Comparison of ENCODE assay signal across 18 cellular contexts in genomic region chr13:113784645-113785024, GRCh38. TPM values are rescaled to one million over a fixed set of nuclear protein-coding genes. Genes with fewer than 3 reads are reported as not detected.
A peak's percentile ranks its signal among the peaks of the same experiment; 100 is the strongest.
DNase-seq lines count a peak whose midpoint lies in the region; FAIRE-seq and TF ChIP-seq lines count a peak whose summit lies in the region.
"Had no signal": no experiment of that assay in that cellular context is flagged by ENCODE, and none has a peak within 500 bp of the region (broad histone marks: within the 10 kb centered on the region; RNA-seq: fewer than 3 reads in every experiment).

No MANE protein-coding gene starts in this region.

- peak overlapping the region; percentile 19; the same call in 1 of the 2 replicates for H3K4me2 ChIP-seq in MM.1S (ENCODE audit: low read depth, low read length)

- H3K9ac ChIP-seq in MM.1S (ENCODE audit: low read length): no peak overlapping the region

- H3K27me3 Mint-ChIP-seq in osteocyte (ENCODE audit: unreplicated experiment): peaks cover 28% of the 10 kb centered on the region

- H3K27ac ChIP-seq in ACC112 (ENCODE audit: low read depth, low read length): peak overlapping the region; percentile 34; the same call in 1 of the 2 replicates
- H3K27ac ChIP-seq in MM.1S (ENCODE audit: low read length): peak overlapping the region; percentile 58; the same call in 1 of the 2 replicates
- H3K27ac ChIP-seq: HL-60 had no signal

- no peaks in the 10 kb centered on the region for H3K27me3 ChIP-seq in ACC112 (ENCODE audit: insufficient read depth, low read length)
- no peaks in the 10 kb centered on the region for H3K27me3 ChIP-seq in MM.1S (replicated peaks; ENCODE audit: insufficient read depth, low read length)
- no peaks in the 10 kb centered on the region for H3K27me3 ChIP-seq in bronchial epithelial cell (ENCODE audit: control insufficient read depth, insufficient read depth, low read length)

- H3K4me1 ChIP-seq in ACC112 (ENCODE audit: control insufficient read depth, insufficient read depth, low read length, unreplicated experiment) (peaks cover 16% of the 10 kb centered on the region), MM.1S (ENCODE audit: low read length) (peaks cover 27% of the 10 kb centered on the region)

- peak overlapping the region; percentile 23 for H3K27ac Mint-ChIP-seq in osteocyte (ENCODE audit: unreplicated experiment)
- H3K27ac Mint-ChIP-seq: IgD-negative memory B cell had no signal

- H3K9me2 ChIP-seq in MM.1S (replicated peaks; ENCODE audit: insufficient read depth, low read length): no peaks in the 10 kb centered on the region

- H3K9me3 Mint-ChIP-seq in osteocyte (ENCODE audit: unreplicated experiment): no peaks in the 10 kb centered on the region
- H3K9me3 Mint-ChIP-seq: IgD-negative memory B cell had no signal

- H2AFZ ChIP-seq in ACC112 (ENCODE audit: low read length, unreplicated experiment) (no peak overlapping the region), MM.1S (ENCODE audit: low read length) (no peak overlapping the region)

- H3K36me3 Mint-ChIP-seq in osteocyte (ENCODE audit: unreplicated experiment): no peaks in the 10 kb centered on the region
- H3K36me3 Mint-ChIP-seq: CD14-positive monocyte had no signal

- H3K79me2 ChIP-seq in ACC112 (ENCODE audit: control insufficient read depth, insufficient read depth, low read length, unreplicated experiment): no peaks in the 10 kb centered on the region
- no peaks in the 10 kb centered on the region for H3K79me2 ChIP-seq in MM.1S (ENCODE audit: low read length)

- H4K20me1 ChIP-seq in MM.1S (ENCODE audit: insufficient read depth, low read length): no peaks in the 10 kb centered on the region

- H3K4me3 ChIP-seq in ACC112 (ENCODE audit: low read depth, low read length): no peak overlapping the region
- H3K4me3 ChIP-seq in MM.1S (ENCODE audit: low read length): no peak overlapping the region
- H3K4me3 ChIP-seq in bronchial epithelial cell (ENCODE audit: low read depth, low read length): no peak overlapping the region

- DNase-seq in MM.1S: no peak
- DNase-seq in bronchial epithelial cell (ENCODE audit: low read depth): peak; percentile 10
- DNase-seq in osteocyte (ENCODE audit: extremely low spot score, unreplicated experiment): no peak
- DNase-seq in GM10266 (ENCODE audit: extremely low spot score): no peak
- no peak for DNase-seq in NK-92 (lab: John Stamatoyannopoulos, UW; ENCODE audit: unreplicated experiment)
- DNase-seq in NCI-H446 treated with DMSO at 0.1 percent for 48 hours (lab: John Stamatoyannopoulos, UW): no peak
- no peak for DNase-seq in HCEC 1CT
- DNase-seq: DMS153, Kasumi-1, NCI-H1417 treated with DMSO at 0.1 percent for 48 hours, NCI-H1930, NCI-H2171 treated with DMSO at 0.1 percent for 48 hours, NCI-H748 treated with DMSO at 0.1 percent for 48 hours had no signal

- H3F3A ChIP-seq in MM.1S (ENCODE audit: insufficient read depth, low read length): peaks cover 6% of the 10 kb centered on the region; the same call in 1 of the 2 replicates

- H3K36me3 ChIP-seq in ACC112 (ENCODE audit: insufficient read depth, low read length): no peaks in the 10 kb centered on the region
- H3K36me3 ChIP-seq in MM.1S (replicated peaks; ENCODE audit: insufficient read depth, low read length): no peaks in the 10 kb centered on the region
- H3K36me3 ChIP-seq in bronchial epithelial cell (ENCODE audit: control insufficient read depth, insufficient read depth, low read length): no peaks in the 10 kb centered on the region

- FAIRE-seq in bronchial epithelial cell (lab: Jason Lieb, UNC): no peak
- FAIRE-seq: HTR-8/SVneo had no signal

- no peaks in the 10 kb centered on the region for H3K9me3 ChIP-seq in MM.1S (replicated peaks; ENCODE audit: insufficient read depth, low read length)

- peaks cover 17% of the 10 kb centered on the region for H3K4me1 Mint-ChIP-seq in osteocyte (ENCODE audit: unreplicated experiment)
- H3K4me1 Mint-ChIP-seq: IgD-negative memory B cell had no signal

- H3K4me3 Mint-ChIP-seq in osteocyte (ENCODE audit: unreplicated experiment): no peak overlapping the region
- H3K4me3 Mint-ChIP-seq: IgD-negative memory B cell had no signal

- TF ChIP-seq CTCF in MM.1S (IDR thresholded peaks at IDR 0.05; ENCODE audit: low read length) (no peak), bronchial epithelial cell (IDR thresholded peaks at IDR 0.05; ENCODE audit: insufficient read depth, low read length, severe bottlenecking) (no peak), osteocyte (IDR thresholded peaks at IDR 0.05) (no peak), GM10266 (IDR thresholded peaks at IDR 0.05; ENCODE audit: control insufficient read depth, insufficient read depth, low read depth, missing control alignments) (no peak)

RNA-seq across cellular contexts. Expression of gene TMEM255B, which starts 25.6 kb away (rescaled TPM):
- total RNA-seq in bronchial epithelial cell: 1.0 and 5.3 TPM in 2 replicates
- total RNA-seq in osteocyte: 0.84 and 0.89 TPM in 2 replicates
